ENCODE assay signal across 12 cellular contexts in the genomic region with DNA sequence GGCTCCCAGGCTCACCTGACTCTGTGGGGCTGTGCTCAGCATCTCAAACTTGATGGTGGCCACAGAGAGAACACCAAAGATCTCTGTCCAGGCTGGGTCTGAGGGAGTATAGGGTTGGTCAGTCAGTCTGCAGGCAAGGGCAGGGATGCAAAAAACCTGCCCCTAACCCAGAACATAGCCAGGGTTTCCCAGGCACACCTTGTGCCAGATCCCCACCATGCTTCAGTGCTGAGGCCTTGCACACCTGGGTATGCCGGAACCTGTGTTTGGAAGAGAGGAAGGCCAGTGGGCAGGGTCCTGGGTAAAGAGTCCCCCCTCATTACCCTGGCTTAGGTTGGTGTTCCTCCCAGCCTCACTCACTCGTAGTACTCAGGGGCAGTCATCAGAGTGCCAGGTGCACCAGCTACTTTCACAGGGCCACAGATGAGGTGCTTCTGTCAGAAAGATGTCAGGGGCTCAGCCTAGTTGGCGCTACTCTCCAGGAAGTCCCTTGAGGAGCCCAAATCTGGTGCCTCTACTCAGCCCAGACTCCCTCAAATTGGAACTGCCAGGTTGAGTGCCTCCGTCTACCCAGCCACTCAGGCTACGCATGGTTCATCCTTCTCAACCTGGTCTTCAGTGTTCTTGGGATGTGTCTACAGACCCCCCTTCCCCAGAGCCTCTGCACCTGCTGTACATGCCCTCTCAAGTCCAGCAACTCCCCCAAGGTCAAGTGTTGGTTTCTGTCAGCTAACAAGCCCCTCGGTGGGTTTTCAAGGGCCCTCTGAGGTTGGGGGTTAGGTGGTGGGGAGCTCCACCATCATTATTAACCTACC. TPM values are rescaled to one million over a fixed set of nuclear protein-coding genes. Genes with fewer than 3 reads are reported as not detected.
DNase-seq lines count a peak whose midpoint lies in the region; ATAC-seq and TF ChIP-seq lines count a peak whose summit lies in the region.
"Had no signal": no experiment of that assay in that cellular context is flagged by ENCODE, and none has a peak within 500 bp of the region (broad histone marks: within the 10 kb centered on the region; RNA-seq: fewer than 3 reads in every experiment).

No MANE protein-coding gene starts in this region.

- peaks cover 53% of the 10 kb centered on the region for H3K36me3 ChIP-seq in RWPE2 (ENCODE audit: low read depth)

- H3K36me3 Mint-ChIP-seq in activated naive CD8-positive, alpha-beta T cell, result no peaks in the 10 kb centered on the region
- H3K36me3 Mint-ChIP-seq in activated naive CD8-positive, alpha-beta T cell treated with anti-CD3 and anti-CD28 coated beads for 36 hours, result peaks cover 8% of the 10 kb centered on the region

- H3K27ac Mint-ChIP-seq in activated naive CD8-positive, alpha-beta T cell, result peak overlapping the region; percentile 28
- no peak overlapping the region for H3K27ac Mint-ChIP-seq in activated naive CD8-positive, alpha-beta T cell treated with anti-CD3 and anti-CD28 coated beads for 36 hours

- H3K4me1 ChIP-seq in RWPE2 (ENCODE audit: insufficient read depth, poor library complexity, severe bottlenecking), result peaks cover 4% of the 10 kb centered on the region

- H3K9me3 ChIP-seq in RWPE2 (ENCODE audit: severe bottlenecking), result no peaks in the 10 kb centered on the region
- H3K9me3 ChIP-seq: SJSA1, upper lobe of right lung had no signal

- H3K4me1 Mint-ChIP-seq in activated naive CD8-positive, alpha-beta T cell (ENCODE audit: low read depth), result peaks cover 25% of the 10 kb centered on the region
- peaks cover 24% of the 10 kb centered on the region for H3K4me1 Mint-ChIP-seq in activated naive CD8-positive, alpha-beta T cell treated with anti-CD3 and anti-CD28 coated beads for 36 hours

- TF ChIP-seq CTCF in RWPE2 (IDR thresholded peaks at IDR 0.05; ENCODE audit: poor library complexity, severe bottlenecking), result no peak

- no peak for DNase-seq in activated naive CD8-positive, alpha-beta T cell treated with anti-CD3 and anti-CD28 coated beads for 36 hours
- no peak for DNase-seq in RWPE2 (ENCODE audit: low spot score)
- no peak for DNase-seq in epithelial cell of prostate (ENCODE audit: low read depth, low spot score)
- no peak for DNase-seq in left cardiac atrium
- no peak for DNase-seq in NCI-H146 (lab: John Stamatoyannopoulos, UW)
- no peak for DNase-seq in cardiac septum (ENCODE audit: low spot score)
- DNase-seq in GM19240 (ENCODE audit: insufficient read length, low spot score), result no peak
- DNase-seq: left ventricle myocardium superior, upper lobe of right lung had no signal

- no peak overlapping the region for H3K4me3 Mint-ChIP-seq in activated naive CD8-positive, alpha-beta T cell
- H3K4me3 Mint-ChIP-seq in activated naive CD8-positive, alpha-beta T cell treated with anti-CD3 and anti-CD28 coated beads for 36 hours, result no peak overlapping the region

- no peaks in the 10 kb centered on the region for H3K27me3 Mint-ChIP-seq in activated naive CD8-positive, alpha-beta T cell
- H3K27me3 Mint-ChIP-seq in activated naive CD8-positive, alpha-beta T cell treated with anti-CD3 and anti-CD28 coated beads for 36 hours, result peaks cover 3% of the 10 kb centered on the region

- intact Hi-C loops in left cardiac atrium (cut with DNase I), result no loop called here
- intact Hi-C loops in cardiac septum (cut with DNase I), result loop anchor here (5.0 kb wide), 1 partner anchor 116 kb away; a partner anchor contains a TSS

- H3K4me3 ChIP-seq in RWPE2 (ENCODE audit: severe bottlenecking), result no peak overlapping the region

- H3K27ac ChIP-seq in RWPE2 (ENCODE audit: poor library complexity, severe bottlenecking) (peak overlapping the region; percentile 88), epithelial cell of prostate (peak overlapping the region; percentile 34)
- H3K27ac ChIP-seq: SJSA1 had no signal

- ATAC-seq in RWPE2 (ENCODE audit: low read depth) (no peak), left cardiac atrium (no peak)
- ATAC-seq: left ventricle myocardium superior, upper lobe of right lung had no signal

- no peaks in the 10 kb centered on the region for H3K27me3 ChIP-seq in RWPE2 (ENCODE audit: insufficient read depth, poor library complexity, severe bottlenecking)
- H3K27me3 ChIP-seq: SJSA1, upper lobe of right lung had no signal

- H3K9me3 Mint-ChIP-seq in activated naive CD8-positive, alpha-beta T cell (ENCODE audit: low read depth), result no peaks in the 10 kb centered on the region
- no peaks in the 10 kb centered on the region for H3K9me3 Mint-ChIP-seq in activated naive CD8-positive, alpha-beta T cell treated with anti-CD3 and anti-CD28 coated beads for 36 hours
- H3K9me3 Mint-ChIP-seq: CD14-positive monocyte had no signal

RNA-seq across cellular contexts. Expression of a gene that starts 1.8 kb away (rescaled TPM):
- total RNA-seq in activated naive CD8-positive, alpha-beta T cell treated with anti-CD3 and anti-CD28 coated beads for 36 hours, result 10 to 100 TPM; 22.3 to 24.7 TPM
- total RNA-seq in left cardiac atrium (10 to 100 TPM in 1 of 2 donors, 1 to 10 TPM in 1; 9.8 to 10.1 TPM), cardiac septum (13.6 TPM)

RNA-seq across cellular contexts. Expression of a gene that starts 5.3 kb away (rescaled TPM):
- total RNA-seq in activated naive CD8-positive, alpha-beta T cell treated with anti-CD3 and anti-CD28 coated beads for 36 hours, result 10 to 100 TPM; 82.0 to 82.5 TPM
- 100 to 1,000 TPM; 135 to 138 TPM for total RNA-seq in left cardiac atrium
- 140 TPM for total RNA-seq in cardiac septum

RNA-seq across cellular contexts. Expression of a gene that starts 9.4 kb away (rescaled TPM):
- 100 to 1,000 TPM; 135 to 140 TPM for total RNA-seq in activated naive CD8-positive, alpha-beta T cell treated with anti-CD3 and anti-CD28 coated beads for 36 hours
- total RNA-seq in left cardiac atrium (10 to 100 TPM; 76.1 to 77.1 TPM), cardiac septum (96.6 TPM)

RNA-seq across cellular contexts. Expression of a gene that starts 12.6 kb away (rescaled TPM):
- total RNA-seq in activated naive CD8-positive, alpha-beta T cell treated with anti-CD3 and anti-CD28 coated beads for 36 hours, result 100 to 1,000 TPM; 532 to 549 TPM
- total RNA-seq in left cardiac atrium, result 10 to 100 TPM; 60.2 to 71.3 TPM
- 49.5 TPM for total RNA-seq in cardiac septum

RNA-seq across cellular contexts. Expression of a gene that starts 26.6 kb away (rescaled TPM):
- total RNA-seq in activated naive CD8-positive, alpha-beta T cell treated with anti-CD3 and anti-CD28 coated beads for 36 hours, result 10 to 100 TPM; 20.7 TPM
- 10 to 100 TPM; 32.8 to 33.9 TPM for total RNA-seq in left cardiac atrium
- 37.0 TPM for total RNA-seq in cardiac septum
